8 cellular contexts compared by ENCODE assay signal in genomic region chr7:102464577-102465280, GRCh38. TPM values are rescaled to one million over a fixed set of nuclear protein-coding genes. Genes with fewer than 3 reads are reported as not detected.
DNase-seq lines count a peak whose midpoint lies in the region; ATAC-seq and TF ChIP-seq lines count a peak whose summit lies in the region.

Gene ALKBH4, minus strand, starts transcription at chr7:102464863. Its CDS starts 27 bp downstream, at chr7:102464836.
Gene LRWD1, plus strand, starts transcription at chr7:102464984. Its CDS starts 97 bp downstream, at chr7:102465081.

- H2AFZ ChIP-seq in OCI-LY7 (ENCODE audit: low read length): peak within 1 kb of the TSS; percentile 93

- H3K79me2 ChIP-seq in OCI-LY7 (ENCODE audit: insufficient read depth, low read depth, low read length): peaks cover 17% of the 10 kb centered on the region; the same call in 1 of the 2 replicates

- peak; percentile 71 for ATAC-seq in GM21526 (IDR thresholded peaks at IDR 0.05; ENCODE audit: low FRiP score, unreplicated experiment)

- H3K9me2 ChIP-seq in OCI-LY7 (ENCODE audit: insufficient read depth, low read length): no peaks in the 10 kb centered on the region

- intact Hi-C loops in OCI-LY7 (cut with micrococcal nuclease; ENCODE audit: unreplicated experiment): loop anchor here (2.0 to 5.0 kb wide), 2 partner anchors 60 to 177 kb away; partner anchors contain the start of gene SH2B2

- H3K4me3 ChIP-seq in OCI-LY7 (ENCODE audit: low read depth, low read length, poor library complexity, severe bottlenecking) (peak within 1 kb of the TSS; percentile 97), epithelial cell of esophagus (ENCODE audit: low read length) (peak within 1 kb of the TSS; percentile 100)

- peaks cover 20% of the 10 kb centered on the region for H3K4me1 ChIP-seq in OCI-LY7 (ENCODE audit: insufficient read depth, low read length, poor library complexity, severe bottlenecking)

- no peaks in the 10 kb centered on the region for H4K20me1 ChIP-seq in OCI-LY7 (ENCODE audit: insufficient read depth, low read length)

- peaks cover 20% of the 10 kb centered on the region for H3K36me3 ChIP-seq in OCI-LY7 (ENCODE audit: insufficient read depth, low read length)

- peak within 1 kb of the TSS; percentile 96 for H3K4me2 ChIP-seq in OCI-LY7 (ENCODE audit: low read length)

- peak within 1 kb of the TSS; percentile 43 for H3K27ac ChIP-seq in OCI-LY7 (ENCODE audit: low read depth, low read length, poor library complexity, severe bottlenecking)

- no peaks in the 10 kb centered on the region for H3K9me3 ChIP-seq in OCI-LY7 (ENCODE audit: low read length)

- TF ChIP-seq CTCF in OCI-LY7 (conservative IDR thresholded peaks at IDR 0.05; ENCODE audit: low read length) (0 out of 2 replicates have a peak, but pooled peaks have one; percentile 36), epithelial cell of esophagus (IDR thresholded peaks at IDR 0.05; ENCODE audit: insufficient read depth, low read depth, low read length, missing control alignments) (no peak)

- no TSS peak for BruUV-seq in OCI-LY7 (replicated peaks; lab: Mats Ljungman, UMichigan)

- POLR2A ChIA-PET in OCI-LY7 (lab: Charles Lee): interaction anchor here (0.8 to 1.6 kb wide), 5 partner anchors 9 to 55 kb away, joined by 3 to 4 read pairs (median 4); no protein-coding TSS in a partner anchor

- CTCF ChIA-PET in OCI-LY7 (lab: Charles Lee; ENCODE audit: unreplicated experiment): interaction anchor here (0.6 kb wide), 1 partner anchor 161 kb away, joined by 3 read pairs; no protein-coding TSS in a partner anchor

- peak; percentile 81 for DNase-seq in DMS 273 treated with DMSO at 0.1 percent for 48 hours (lab: John Stamatoyannopoulos, UW)
- DNase-seq in HuH-7.5 (ENCODE audit: low spot score): peak; percentile 99
- peak; percentile 95 for DNase-seq in OCI-LY7 (ENCODE audit: low spot score)
- DNase-seq in activated T-cell treated with anti-CD3 and anti-CD28 coated beads for 1 hour (ENCODE audit: low read depth): peak; percentile 93
- peak; percentile 91 for DNase-seq in epithelial cell of esophagus (ENCODE audit: low read depth)
- peak; percentile 95 for DNase-seq in mucosa of gallbladder (ENCODE audit: low spot score)
- DNase-seq in stimulated activated CD8-positive, alpha-beta memory T cell treated with anti-CD3 and anti-CD28 coated beads, Interleukin-4, amount 100 ng/mL, for 24 hours (ENCODE audit: low read depth): peak; percentile 96

RNA-seq across cellular contexts. Expression of gene ALKBH4, which starts in this region (rescaled TPM):
- total RNA-seq in OCI-LY7 (2014; rRNA removed; shearing (Covaris generic)): 17.5 and 23.6 TPM in 2 replicates
- 12.1 and 13.3 TPM in 2 replicates for total RNA-seq in OCI-LY7 (2022)
- 13.2 TPM for total RNA-seq in mucosa of gallbladder

RNA-seq across cellular contexts. Expression of gene LRWD1, which starts in this region (rescaled TPM):
- 63.1 and 68.2 TPM in 2 replicates for total RNA-seq in OCI-LY7 (2014; rRNA removed; shearing (Covaris generic))
- 37.7 and 39.1 TPM in 2 replicates for total RNA-seq in OCI-LY7 (2022)
- total RNA-seq in mucosa of gallbladder: 18.2 TPM

Comparison
In these comparisons a context has a peak if more than half of its experiments do, and no peak if none do; other contexts are left out.
1. Peak in every context shown above with its lines: DNase-seq, ATAC-seq, H3K4me3 ChIP-seq and H3K27ac ChIP-seq.